9 cellular contexts compared by ENCODE assay signal in genomic region chr5:113806250-113806649, GRCh38.
A peak's percentile ranks its signal among the peaks of the same experiment; 100 is the strongest.
DNase-seq lines count a peak whose midpoint lies in the region; ATAC-seq and TF ChIP-seq lines count a peak whose summit lies in the region.
"Had no signal": no experiment of that assay in that cellular context is flagged by ENCODE, and none has a peak within 500 bp of the region (broad histone marks: within the 10 kb centered on the region; RNA-seq: fewer than 3 reads in every experiment).

No MANE protein-coding gene starts in this region.

- H3K27me3 Mint-ChIP-seq in activated T-cell treated with anti-CD3 and anti-CD28 coated beads, Interleukin-2, amount 50 U/mL, for 72 hours (ENCODE audit: low read depth): no peaks in the 10 kb centered on the region
- H3K27me3 Mint-ChIP-seq in natural killer cell treated with Interleukin-12 subunit alpha and Interleukin-12 subunit beta and Interleukin-15 and Interleukin-18, amount 100 ng/mL, for 72 hours: no peaks in the 10 kb centered on the region

- peaks cover 1% of the 10 kb centered on the region in 2 donors for H3K9me3 Mint-ChIP-seq in activated T-cell treated with anti-CD3 and anti-CD28 coated beads, Interleukin-2, amount 50 U/mL, for 72 hours
- H3K9me3 Mint-ChIP-seq in natural killer cell treated with Interleukin-12 subunit alpha and Interleukin-12 subunit beta and Interleukin-15 and Interleukin-18, amount 100 ng/mL, for 72 hours: peaks cover 3% of the 10 kb centered on the region
- H3K9me3 Mint-ChIP-seq: activated naive CD8-positive, alpha-beta T cell treated with anti-CD3 and anti-CD28 coated beads for 36 hours had no signal

- no peaks in the 10 kb centered on the region for H3K4me1 Mint-ChIP-seq in activated T-cell treated with anti-CD3 and anti-CD28 coated beads, Interleukin-2, amount 50 U/mL, for 72 hours (ENCODE audit: low read depth)
- H3K4me1 Mint-ChIP-seq in natural killer cell treated with Interleukin-12 subunit alpha and Interleukin-12 subunit beta and Interleukin-15 and Interleukin-18, amount 100 ng/mL, for 72 hours (ENCODE audit: low read depth in 2 of 2): no peaks in the 10 kb centered on the region
- H3K4me1 Mint-ChIP-seq: activated naive CD8-positive, alpha-beta T cell treated with anti-CD3 and anti-CD28 coated beads for 36 hours had no signal

- ATAC-seq in activated T-cell treated with anti-CD3 and anti-CD28 coated beads, Interleukin-2, amount 50 U/mL, for 72 hours (replicated peaks in 1 of 2): no peak
- no peak for ATAC-seq in natural killer cell treated with Interleukin-12 subunit alpha and Interleukin-12 subunit beta and Interleukin-15 and Interleukin-18, amount 100 ng/mL, for 72 hours

- peak overlapping the region in 1 of 2 donors; percentile 8 for H3K27ac ChIP-seq in prostate gland

- no peaks in the 10 kb centered on the region for H3K4me1 ChIP-seq in prostate gland (replicated peaks)

- TF ChIP-seq POLR2A in prostate gland (IDR thresholded peaks at IDR 0.05): no peak

- no peak overlapping the region for H3K4me3 Mint-ChIP-seq in activated T-cell treated with anti-CD3 and anti-CD28 coated beads, Interleukin-2, amount 50 U/mL, for 72 hours
- H3K4me3 Mint-ChIP-seq in natural killer cell treated with Interleukin-12 subunit alpha and Interleukin-12 subunit beta and Interleukin-15 and Interleukin-18, amount 100 ng/mL, for 72 hours: no peak overlapping the region
- H3K4me3 Mint-ChIP-seq: activated naive CD8-positive, alpha-beta T cell treated with anti-CD3 and anti-CD28 coated beads for 36 hours had no signal

- peak; percentile 64 for DNase-seq in EL
- DNase-seq in OCI-M1 (lab: John Stamatoyannopoulos, UW): peak; percentile 46
- peak; percentile 39 for DNase-seq in fibroblast of the conjunctiva (ENCODE audit: low read depth)
- no peak for DNase-seq in prostate gland (ENCODE audit: low spot score)
- DNase-seq in activated T-cell treated with anti-CD3 and anti-CD28 coated beads, Interleukin-2, amount 50 U/mL, for 72 hours: no peak
- DNase-seq in natural killer cell treated with Interleukin-12 subunit alpha and Interleukin-12 subunit beta and Interleukin-15 and Interleukin-18, amount 100 ng/mL, for 72 hours (ENCODE audit: low spot score): no peak
- no peak for DNase-seq in DMS79 treated with DMSO at 0.1 percent for 48 hours (lab: John Stamatoyannopoulos, UW)
- no peak for DNase-seq in stimulated activated CD8-positive, alpha-beta memory T cell treated with anti-CD3 and anti-CD28 coated beads, Interleukin-4, amount 100 ng/mL, for 48 hours
- DNase-seq: activated naive CD8-positive, alpha-beta T cell treated with anti-CD3 and anti-CD28 coated beads for 36 hours had no signal

- 20% methylated on average over 3 of the region's 3 CpGs for WGBS in prostate gland

- no peak overlapping the region for H3K4me3 ChIP-seq in prostate gland

- no peaks in the 10 kb centered on the region for H3K36me3 ChIP-seq in prostate gland

- no peak overlapping the region for H3K27ac Mint-ChIP-seq in activated T-cell treated with anti-CD3 and anti-CD28 coated beads, Interleukin-2, amount 50 U/mL, for 72 hours
- H3K27ac Mint-ChIP-seq in natural killer cell treated with Interleukin-12 subunit alpha and Interleukin-12 subunit beta and Interleukin-15 and Interleukin-18, amount 100 ng/mL, for 72 hours: no peak overlapping the region
- H3K27ac Mint-ChIP-seq: activated naive CD8-positive, alpha-beta T cell treated with anti-CD3 and anti-CD28 coated beads for 36 hours had no signal

- H3K27me3 ChIP-seq in prostate gland (replicated peaks; ENCODE audit: insufficient read depth): no peaks in the 10 kb centered on the region

- intact Hi-C loops in prostate gland (cut with DNase I): loop anchor here (5.0 to 10.0 kb wide), 2 partner anchors 499 to 641 kb away; no protein-coding TSS in a partner anchor

- no peaks in the 10 kb centered on the region for H3K36me3 Mint-ChIP-seq in activated T-cell treated with anti-CD3 and anti-CD28 coated beads, Interleukin-2, amount 50 U/mL, for 72 hours (ENCODE audit: insufficient read depth in 2 of 2)
- no peaks in the 10 kb centered on the region for H3K36me3 Mint-ChIP-seq in natural killer cell treated with Interleukin-12 subunit alpha and Interleukin-12 subunit beta and Interleukin-15 and Interleukin-18, amount 100 ng/mL, for 72 hours
- H3K36me3 Mint-ChIP-seq: activated naive CD8-positive, alpha-beta T cell treated with anti-CD3 and anti-CD28 coated beads for 36 hours had no signal

- TF ChIP-seq CTCF in prostate gland (IDR thresholded peaks at IDR 0.05): peak in 3 of 4 experiments; percentile 18 to 50 (median 48)

- H3K9me3 ChIP-seq in prostate gland: no peaks in the 10 kb centered on the region

Comparison
In these comparisons a context has a peak if more than half of its experiments do, and no peak if none do; other contexts are left out.
1. DNase-seq: peak in EL (single experiment), OCI-M1 (single experiment) and fibroblast of the conjunctiva (single experiment); none in prostate gland (single experiment), activated T-cell treated with anti-CD3 and anti-CD28 coated beads, Interleukin-2, amount 50 U/mL, for 72 hours (0 of 2), natural killer cell treated with Interleukin-12 subunit alpha and Interleukin-12 subunit beta and Interleukin-15 and Interleukin-18, amount 100 ng/mL, for 72 hours (single experiment), DMS79 treated with DMSO at 0.1 percent for 48 hours (single experiment) and stimulated activated CD8-positive, alpha-beta memory T cell treated with anti-CD3 and anti-CD28 coated beads, Interleukin-4, amount 100 ng/mL, for 48 hours (single experiment).